15 cellular contexts compared by ENCODE assay signal in genomic region chr6:139152892-139153271, GRCh38. TPM values are rescaled to one million over a fixed set of nuclear protein-coding genes. Genes with fewer than 3 reads are reported as not detected.
A peak's percentile ranks its signal among the peaks of the same experiment; 100 is the strongest.
DNase-seq lines count a peak whose midpoint lies in the region; ATAC-seq, FAIRE-seq and TF ChIP-seq lines count a peak whose summit lies in the region.
"Had no signal": no experiment of that assay in that cellular context is flagged by ENCODE, and none has a peak within 500 bp of the region (broad histone marks: within the 10 kb centered on the region; RNA-seq: fewer than 3 reads in every experiment).

No MANE protein-coding gene starts in this region.

- no peak for TF ChIP-seq POLR2A in H54 (IDR thresholded peaks at IDR 0.05; ENCODE audit: low read depth, low read length)

- H3K9me3 Mint-ChIP-seq in T-helper 2 cell treated with Interferon-gamma antibody and Interleukin-4, amounts not matched to agents 5 μg/mL and 100 μg/mL, for 36 hours: no peaks in the 10 kb centered on the region
- no peaks in the 10 kb centered on the region for H3K9me3 Mint-ChIP-seq in activated naive CD8-positive, alpha-beta T cell treated with anti-CD3 and anti-CD28 coated beads for 36 hours
- H3K9me3 Mint-ChIP-seq in memory B cell: no peaks in the 10 kb centered on the region
- H3K9me3 Mint-ChIP-seq: naive B cell had no signal

- FAIRE-seq in H54 (lab: Jason Lieb, UNC): no peak
- FAIRE-seq: A549 had no signal

- peak overlapping the region; percentile 89 for H3K27ac Mint-ChIP-seq in T-helper 2 cell treated with Interferon-gamma antibody and Interleukin-4, amounts not matched to agents 5 μg/mL and 100 μg/mL, for 36 hours
- H3K27ac Mint-ChIP-seq in activated naive CD8-positive, alpha-beta T cell treated with anti-CD3 and anti-CD28 coated beads for 36 hours: peak overlapping the region; percentile 99
- peak overlapping the region; percentile 73 for H3K27ac Mint-ChIP-seq in memory B cell

- peaks cover 74% of the 10 kb centered on the region for H3K4me1 Mint-ChIP-seq in T-helper 2 cell treated with Interferon-gamma antibody and Interleukin-4, amounts not matched to agents 5 μg/mL and 100 μg/mL, for 36 hours (ENCODE audit: low read depth)
- peaks cover 82% of the 10 kb centered on the region for H3K4me1 Mint-ChIP-seq in activated naive CD8-positive, alpha-beta T cell treated with anti-CD3 and anti-CD28 coated beads for 36 hours
- peaks cover 57% of the 10 kb centered on the region for H3K4me1 Mint-ChIP-seq in memory B cell

- H3K4me3 Mint-ChIP-seq in T-helper 2 cell treated with Interferon-gamma antibody and Interleukin-4, amounts not matched to agents 5 μg/mL and 100 μg/mL, for 36 hours: peak overlapping the region; percentile 19
- peak overlapping the region; percentile 34 for H3K4me3 Mint-ChIP-seq in activated naive CD8-positive, alpha-beta T cell treated with anti-CD3 and anti-CD28 coated beads for 36 hours
- H3K4me3 Mint-ChIP-seq in memory B cell: no peak overlapping the region

- H3K27me3 Mint-ChIP-seq in T-helper 2 cell treated with Interferon-gamma antibody and Interleukin-4, amounts not matched to agents 5 μg/mL and 100 μg/mL, for 36 hours (ENCODE audit: low read depth): no peaks in the 10 kb centered on the region
- no peaks in the 10 kb centered on the region for H3K27me3 Mint-ChIP-seq in activated naive CD8-positive, alpha-beta T cell treated with anti-CD3 and anti-CD28 coated beads for 36 hours
- H3K27me3 Mint-ChIP-seq in memory B cell: no peaks in the 10 kb centered on the region
- H3K27me3 Mint-ChIP-seq: naive B cell had no signal

- H3K36me3 Mint-ChIP-seq in T-helper 2 cell treated with Interferon-gamma antibody and Interleukin-4, amounts not matched to agents 5 μg/mL and 100 μg/mL, for 36 hours (ENCODE audit: low read depth): peaks cover 16% of the 10 kb centered on the region
- peaks cover 34% of the 10 kb centered on the region for H3K36me3 Mint-ChIP-seq in activated naive CD8-positive, alpha-beta T cell treated with anti-CD3 and anti-CD28 coated beads for 36 hours
- H3K36me3 Mint-ChIP-seq in memory B cell: peaks cover 9% of the 10 kb centered on the region

- no peak for DNase-seq in T-helper 2 cell treated with Interferon-gamma antibody and Interleukin-4, amounts not matched to agents 5 μg/mL and 100 μg/mL, for 36 hours (ENCODE audit: low spot score)
- no peak for DNase-seq in T-helper 2 cell
- peak; percentile 44 for DNase-seq in EH (ENCODE audit: low read depth)
- DNase-seq in activated naive CD8-positive, alpha-beta T cell treated with anti-CD3 and anti-CD28 coated beads for 36 hours: peak; percentile 24
- no peak for DNase-seq in memory B cell (ENCODE audit: low spot score in 2 of 2)
- DNase-seq in T1000 (lab: John Stamatoyannopoulos, UW): no peak
- no peak for DNase-seq in H54 (ENCODE audit: insufficient read length, low spot score)
- DNase-seq: Caco-2, left ventricle myocardium superior, naive B cell, NCI-H510A treated with DMSO at 0.1 percent for 48 hours, PC-9, WERI-Rb-1 had no signal

- ATAC-seq in memory B cell (ENCODE audit: low read depth) (no peak), GM19455 (IDR thresholded peaks at IDR 0.05; ENCODE audit: unreplicated experiment) (no peak)
- ATAC-seq: A549, left ventricle myocardium superior had no signal

RNA-seq across cellular contexts. Expression of gene HECA, which starts 18.0 kb away (rescaled TPM):
- total RNA-seq in activated naive CD8-positive, alpha-beta T cell treated with anti-CD3 and anti-CD28 coated beads for 36 hours: 10 to 100 TPM; 39.2 to 39.9 TPM

Comparison
In these comparisons a context has a peak if more than half of its experiments do, and no peak if none do; other contexts are left out.
1. DNase-seq: peak in EH (single experiment) and activated naive CD8-positive, alpha-beta T cell treated with anti-CD3 and anti-CD28 coated beads for 36 hours (single experiment); none in T-helper 2 cell treated with Interferon-gamma antibody and Interleukin-4, amounts not matched to agents 5 μg/mL and 100 μg/mL, for 36 hours (single experiment), T-helper 2 cell (0 of 5), memory B cell (0 of 2), T1000 (single experiment) and H54 (single experiment).
2. Peak in every context shown above with its lines, with median percentiles within 50 percentile points of each other: H3K27ac Mint-ChIP-seq.